ENCODE assay signal across 8 cellular contexts in genomic region chr21:32727478-32727727, GRCh38. TPM values are rescaled to one million over a fixed set of nuclear protein-coding genes. Genes with fewer than 3 reads are reported as not detected.
A peak's percentile ranks its signal among the peaks of the same experiment; 100 is the strongest.
DNase-seq lines count a peak whose midpoint lies in the region; ATAC-seq, FAIRE-seq and TF ChIP-seq lines count a peak whose summit lies in the region.

No MANE protein-coding gene starts in this region.

- H3K4me3 ChIP-seq in iPS-15b (ENCODE audit: low read depth, low read length) (peak overlapping the region; percentile 85), stomach (peak overlapping the region; percentile 71 to 99 (median 86))

- POLR2A ChIA-PET in activated CD8-positive, alpha-beta T cell treated with anti-CD3 and anti-CD28 coated beads, Interleukin-2, amount 10 ng/mL, durations not matched to agents 7 days and 5 days (lab: Charles Lee): interaction anchor here (0.6 to 2.2 kb wide), 5 partner anchors 10 to 44 kb away, joined by 3 to 31 read pairs (median 9); partner anchors contain the start of gene PAXBP1

- no peak for TF ChIP-seq CTCF in stomach (IDR thresholded peaks at IDR 0.05)

- no peak for TF ChIP-seq POLR2A in stomach (IDR thresholded peaks at IDR 0.05)

- H3K27me3 ChIP-seq in iPS-15b (ENCODE audit: control insufficient read depth, insufficient read depth, low read length) (no peaks in the 10 kb centered on the region), stomach (no peaks in the 10 kb centered on the region)

- peak overlapping the region; percentile 96 for H3K4me3 Mint-ChIP-seq in activated CD8-positive, alpha-beta T cell treated with anti-CD3 and anti-CD28 coated beads, Interleukin-2, amount 10 ng/mL, durations not matched to agents 7 days and 5 days

- no peak for FAIRE-seq in GM19239 (lab: Jason Lieb, UNC)

- H3K36me3 Mint-ChIP-seq in activated CD8-positive, alpha-beta T cell treated with anti-CD3 and anti-CD28 coated beads, Interleukin-2, amount 10 ng/mL, durations not matched to agents 7 days and 5 days (ENCODE audit: low read depth): peaks cover 17% of the 10 kb centered on the region

- peak; percentile 11 for ATAC-seq in GM19043 (IDR thresholded peaks at IDR 0.05; ENCODE audit: low read depth, unreplicated experiment)
- peak; percentile 7 for ATAC-seq in HG02970 (IDR thresholded peaks at IDR 0.05; ENCODE audit: low FRiP score, unreplicated experiment)
- ATAC-seq in activated CD8-positive, alpha-beta T cell treated with anti-CD3 and anti-CD28 coated beads, Interleukin-2, amount 10 ng/mL, durations not matched to agents 7 days and 5 days: peak; percentile 21
- ATAC-seq in HG03139 (IDR thresholded peaks at IDR 0.05; ENCODE audit: unreplicated experiment): no peak

- peaks cover 31% of the 10 kb centered on the region for H3K4me1 Mint-ChIP-seq in activated CD8-positive, alpha-beta T cell treated with anti-CD3 and anti-CD28 coated beads, Interleukin-2, amount 10 ng/mL, durations not matched to agents 7 days and 5 days (ENCODE audit: low read depth)

- WGBS in stomach, 5 donors: 0 to 2% (median 0%) methylated on average over 10 to 29 of the region's 29 CpGs

- TF ChIP-seq EP300 in stomach (IDR thresholded peaks at IDR 0.05): no peak

- H3K9me3 Mint-ChIP-seq in activated CD8-positive, alpha-beta T cell treated with anti-CD3 and anti-CD28 coated beads, Interleukin-2, amount 10 ng/mL, durations not matched to agents 7 days and 5 days (ENCODE audit: insufficient read depth): no peaks in the 10 kb centered on the region

- H3K9ac ChIP-seq in iPS-15b (ENCODE audit: low read depth, low read length): peak overlapping the region; percentile 8

- intact Hi-C loops in stomach (cut with DNase I; ENCODE audit: low total_unique reads): no loop called here

- no peak for DNase-seq in activated CD8-positive, alpha-beta T cell treated with anti-CD3 and anti-CD28 coated beads, Interleukin-2, amount 10 ng/mL, durations not matched to agents 7 days and 5 days
- peak; percentile 30 for DNase-seq in stomach
- no peak for DNase-seq in GM19239 (ENCODE audit: insufficient read length, low spot score)
- no peak for DNase-seq in COR-L47 (lab: John Stamatoyannopoulos, UW)

- no peaks in the 10 kb centered on the region for H3K27me3 Mint-ChIP-seq in activated CD8-positive, alpha-beta T cell treated with anti-CD3 and anti-CD28 coated beads, Interleukin-2, amount 10 ng/mL, durations not matched to agents 7 days and 5 days (ENCODE audit: low read depth)

- H3K27ac ChIP-seq in stomach: peak overlapping the region; percentile 89 to 97 (median 94)

- H3K27ac Mint-ChIP-seq in activated CD8-positive, alpha-beta T cell treated with anti-CD3 and anti-CD28 coated beads, Interleukin-2, amount 10 ng/mL, durations not matched to agents 7 days and 5 days: peak overlapping the region; percentile 97

- H3K9me3 ChIP-seq in iPS-15b (ENCODE audit: control insufficient read depth, insufficient read depth, low read length) (no peaks in the 10 kb centered on the region), stomach (no peaks in the 10 kb centered on the region)

- CTCF ChIA-PET in activated CD8-positive, alpha-beta T cell treated with anti-CD3 and anti-CD28 coated beads, Interleukin-2, amount 10 ng/mL, durations not matched to agents 7 days and 5 days (lab: Charles Lee): interaction anchor here (0.9 to 1.9 kb wide), 6 partner anchors 15 to 74 kb away, joined by 3 to 15 read pairs (median 6); partner anchors contain the start of gene PAXBP1

- H3K4me1 ChIP-seq in iPS-15b (ENCODE audit: control insufficient read depth, insufficient read depth, low read length): peaks cover 4% of the 10 kb centered on the region
- H3K4me1 ChIP-seq in stomach: peaks cover 5 to 37% (median 20%) of the 10 kb centered on the region in 4 donors

- H3K36me3 ChIP-seq in iPS-15b (ENCODE audit: control insufficient read depth, insufficient read depth, low read length): no peaks in the 10 kb centered on the region
- peaks cover 0 to 19% (median 14%) of the 10 kb centered on the region in 4 donors for H3K36me3 ChIP-seq in stomach

RNA-seq across cellular contexts. Expression of gene SYNJ1, which starts 0.4 kb away (rescaled TPM):
- total RNA-seq in activated CD8-positive, alpha-beta T cell treated with anti-CD3 and anti-CD28 coated beads, Interleukin-2, amount 10 ng/mL, durations not matched to agents 7 days and 5 days: 10 to 100 TPM; 16.0 to 21.8 TPM
- total RNA-seq in stomach: 100 to 1,000 TPM in 1 of 5 donors, 10 to 100 TPM in 2, 1 to 10 TPM in 1, under 1 TPM in 1; 0.89 to 245 (median 11.2) TPM
- polyA plus RNA-seq in stomach: 1 to 10 TPM; 2.3 to 3.7 (median 3.4) TPM

RNA-seq across cellular contexts. Expression of gene PAXBP1, which starts 44.2 kb away (rescaled TPM):
- total RNA-seq in activated CD8-positive, alpha-beta T cell treated with anti-CD3 and anti-CD28 coated beads, Interleukin-2, amount 10 ng/mL, durations not matched to agents 7 days and 5 days: 10 to 100 TPM; 48.4 to 52.7 TPM
- total RNA-seq in stomach: 100 to 1,000 TPM in 2 of 5 donors, 10 to 100 TPM in 3; 53.2 to 106 (median 82.6) TPM
- polyA plus RNA-seq in stomach: 10 to 100 TPM in 1 of 3 donors, 1 to 10 TPM in 2; 6.0 to 19.6 (median 7.6) TPM
